Comparison of ENCODE assay signal across 1 cellular context in the genomic region with DNA sequence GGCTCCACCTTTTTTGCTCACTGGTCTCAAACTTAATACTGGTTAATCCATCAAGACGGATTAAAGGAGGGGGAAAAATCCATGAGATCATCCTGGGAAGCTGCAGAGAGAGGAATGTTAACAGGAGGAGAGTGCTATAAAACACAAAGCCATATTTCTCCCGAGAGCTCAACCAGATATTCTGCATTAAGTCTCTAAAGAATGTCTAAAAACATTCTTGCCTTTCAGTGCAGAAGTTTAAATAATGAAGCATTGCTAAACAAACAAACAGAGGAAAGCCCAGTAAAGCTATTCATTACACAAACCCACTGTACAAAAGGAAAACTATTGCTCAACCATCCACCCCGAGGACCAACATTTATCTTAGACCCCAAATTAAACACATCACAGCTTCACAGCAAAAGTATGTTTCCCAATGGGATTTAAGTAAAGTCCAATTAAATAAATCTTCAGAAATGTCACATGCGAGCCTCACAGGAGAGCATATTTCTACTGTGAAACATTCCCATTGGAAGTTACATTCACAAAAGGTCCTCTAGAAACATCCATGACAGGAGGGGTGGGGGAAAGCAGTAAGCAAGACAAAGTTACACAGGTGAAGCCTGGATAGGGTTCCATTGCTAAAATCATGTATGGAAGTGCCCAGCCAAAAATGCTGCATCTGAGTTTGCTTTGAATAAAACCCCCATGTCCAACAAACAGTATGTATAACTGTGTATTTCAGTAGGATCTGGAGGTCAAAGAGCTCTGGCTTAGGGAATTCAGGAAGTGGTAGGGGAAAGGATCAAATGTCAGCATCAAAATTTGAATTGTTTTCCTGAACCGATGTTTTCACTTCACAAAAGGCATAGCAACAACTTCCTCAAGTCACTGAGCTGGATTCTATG.
TF ChIP-seq lines count a peak whose summit lies in the region.

No MANE protein-coding gene starts in this region.

TF ChIP-seq in HEK293, 187 proteins besides CTCF, POLR2A, EP300 and RAD21 (continued from another document and continues in another):
- TF ChIP-seq, protein P1, sequence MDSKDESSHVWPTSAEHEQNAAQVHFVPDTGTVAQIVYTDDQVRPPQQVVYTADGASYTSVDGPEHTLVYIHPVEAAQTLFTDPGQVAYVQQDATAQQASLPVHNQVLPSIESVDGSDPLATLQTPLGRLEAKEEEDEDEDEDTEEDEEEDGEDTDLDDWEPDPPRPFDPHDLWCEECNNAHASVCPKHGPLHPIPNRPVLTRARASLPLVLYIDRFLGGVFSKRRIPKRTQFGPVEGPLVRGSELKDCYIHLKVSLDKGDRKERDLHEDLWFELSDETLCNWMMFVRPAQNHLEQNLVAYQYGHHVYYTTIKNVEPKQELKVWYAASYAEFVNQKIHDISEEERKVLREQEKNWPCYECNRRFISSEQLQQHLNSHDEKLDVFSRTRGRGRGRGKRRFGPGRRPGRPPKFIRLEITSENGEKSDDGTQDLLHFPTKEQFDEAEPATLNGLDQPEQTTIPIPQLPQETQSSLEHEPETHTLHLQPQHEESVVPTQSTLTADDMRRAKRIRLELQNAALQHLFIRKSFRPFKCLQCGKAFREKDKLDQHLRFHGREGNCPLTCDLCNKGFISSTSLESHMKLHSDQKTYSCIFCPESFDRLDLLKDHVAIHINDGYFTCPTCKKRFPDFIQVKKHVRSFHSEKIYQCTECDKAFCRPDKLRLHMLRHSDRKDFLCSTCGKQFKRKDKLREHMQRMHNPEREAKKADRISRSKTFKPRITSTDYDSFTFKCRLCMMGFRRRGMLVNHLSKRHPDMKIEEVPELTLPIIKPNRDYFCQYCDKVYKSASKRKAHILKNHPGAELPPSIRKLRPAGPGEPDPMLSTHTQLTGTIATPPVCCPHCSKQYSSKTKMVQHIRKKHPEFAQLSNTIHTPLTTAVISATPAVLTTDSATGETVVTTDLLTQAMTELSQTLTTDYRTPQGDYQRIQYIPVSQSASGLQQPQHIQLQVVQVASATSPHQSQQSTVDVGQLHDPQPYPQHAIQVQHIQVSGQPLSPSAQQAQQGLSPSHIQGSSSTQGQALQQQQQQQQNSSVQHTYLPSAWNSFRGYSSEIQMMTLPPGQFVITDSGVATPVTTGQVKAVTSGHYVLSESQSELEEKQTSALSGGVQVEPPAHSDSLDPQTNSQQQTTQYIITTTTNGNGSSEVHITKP (tag by site-specific recombination; IDR thresholded peaks at IDR 0.05) = peak; percentile 86
- TF ChIP-seq, protein P2, sequence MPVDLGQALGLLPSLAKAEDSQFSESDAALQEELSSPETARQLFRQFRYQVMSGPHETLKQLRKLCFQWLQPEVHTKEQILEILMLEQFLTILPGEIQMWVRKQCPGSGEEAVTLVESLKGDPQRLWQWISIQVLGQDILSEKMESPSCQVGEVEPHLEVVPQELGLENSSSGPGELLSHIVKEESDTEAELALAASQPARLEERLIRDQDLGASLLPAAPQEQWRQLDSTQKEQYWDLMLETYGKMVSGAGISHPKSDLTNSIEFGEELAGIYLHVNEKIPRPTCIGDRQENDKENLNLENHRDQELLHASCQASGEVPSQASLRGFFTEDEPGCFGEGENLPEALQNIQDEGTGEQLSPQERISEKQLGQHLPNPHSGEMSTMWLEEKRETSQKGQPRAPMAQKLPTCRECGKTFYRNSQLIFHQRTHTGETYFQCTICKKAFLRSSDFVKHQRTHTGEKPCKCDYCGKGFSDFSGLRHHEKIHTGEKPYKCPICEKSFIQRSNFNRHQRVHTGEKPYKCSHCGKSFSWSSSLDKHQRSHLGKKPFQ (tag by site-specific recombination; IDR thresholded peaks at IDR 0.05) = no peak
- 0 out of 2 replicates have a peak, but pooled peaks have one; percentile 38 for TF ChIP-seq ZNF518A (tag by site-specific recombination; conservative IDR thresholded peaks at IDR 0.05; ENCODE audit: low read depth)
- no peak for TF ChIP-seq ZNF404 (tag by site-specific recombination; IDR thresholded peaks at IDR 0.05)
- TF ChIP-seq ZSCAN18 (tag by site-specific recombination; IDR thresholded peaks at IDR 0.05) = no peak
- TF ChIP-seq ZNF157 (tag by site-specific recombination; IDR thresholded peaks at IDR 0.05) = no peak
- no peak for TF ChIP-seq ZFP3 (tag by site-specific recombination; IDR thresholded peaks at IDR 0.05; ENCODE audit: low read depth)
- TF ChIP-seq ZNF302 (tag by site-specific recombination; IDR thresholded peaks at IDR 0.05; ENCODE audit: low read depth) = no peak
- TF ChIP-seq, protein P3, sequence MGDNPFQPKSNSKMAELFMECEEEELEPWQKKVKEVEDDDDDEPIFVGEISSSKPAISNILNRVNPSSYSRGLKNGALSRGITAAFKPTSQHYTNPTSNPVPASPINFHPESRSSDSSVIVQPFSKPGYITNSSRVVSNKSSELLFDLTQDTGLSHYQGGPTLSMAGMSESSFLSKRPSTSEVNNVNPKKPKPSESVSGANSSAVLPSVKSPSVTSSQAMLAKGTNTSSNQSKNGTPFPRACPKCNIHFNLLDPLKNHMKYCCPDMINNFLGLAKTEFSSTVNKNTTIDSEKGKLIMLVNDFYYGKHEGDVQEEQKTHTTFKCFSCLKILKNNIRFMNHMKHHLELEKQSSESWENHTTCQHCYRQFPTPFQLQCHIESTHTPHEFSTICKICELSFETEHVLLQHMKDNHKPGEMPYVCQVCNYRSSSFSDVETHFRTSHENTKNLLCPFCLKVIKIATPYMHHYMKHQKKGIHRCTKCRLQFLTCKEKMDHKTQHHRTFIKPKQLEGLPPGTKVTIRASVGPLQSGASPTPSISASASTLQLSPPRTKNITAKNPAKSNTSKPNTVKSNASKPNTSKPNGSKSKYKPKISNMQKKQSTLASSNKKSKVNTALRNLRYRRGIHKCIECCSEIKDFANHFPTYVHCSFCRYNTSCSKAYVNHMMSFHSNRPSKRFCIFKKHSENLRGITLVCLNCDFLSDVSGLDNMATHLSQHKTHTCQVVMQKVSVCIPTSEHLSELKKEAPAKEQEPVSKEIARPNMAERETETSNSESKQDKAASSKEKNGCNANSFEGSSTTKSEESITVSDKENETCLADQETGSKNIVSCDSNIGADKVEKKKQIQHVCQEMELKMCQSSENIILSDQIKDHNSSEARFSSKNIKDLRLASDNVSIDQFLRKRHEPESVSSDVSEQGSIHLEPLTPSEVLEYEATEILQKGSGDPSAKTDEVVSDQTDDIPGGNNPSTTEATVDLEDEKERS (tag by site-specific recombination; IDR thresholded peaks at IDR 0.05) = no peak
- no peak for TF ChIP-seq ZNF776 (tag by site-specific recombination; IDR thresholded peaks at IDR 0.05; ENCODE audit: borderline replicate concordance)
- no peak for TF ChIP-seq ZNF548 (tag by site-specific recombination; IDR thresholded peaks at IDR 0.05)
- TF ChIP-seq ZNF426 (tag by site-specific recombination; IDR thresholded peaks at IDR 0.05) = no peak
- TF ChIP-seq ZNF416 (tag by site-specific recombination; IDR thresholded peaks at IDR 0.05) = no peak
- TF ChIP-seq ZXDB (tag by site-specific recombination; IDR thresholded peaks at IDR 0.05) = 0 out of 2 replicates have a peak, but pooled peaks have one; percentile 37
- no peak for TF ChIP-seq ZNF707 (tag by site-specific recombination; IDR thresholded peaks at IDR 0.05)
- no peak for TF ChIP-seq ZNF660 (tag by site-specific recombination; IDR thresholded peaks at IDR 0.05)
- no peak for TF ChIP-seq ZNF747 (tag by site-specific recombination; IDR thresholded peaks at IDR 0.05)
- no peak for TF ChIP-seq GFI1B (tag by site-specific recombination; IDR thresholded peaks at IDR 0.05)
- no peak for TF ChIP-seq ZNF175 (tag by site-specific recombination; IDR thresholded peaks at IDR 0.05)
- no peak for TF ChIP-seq ZNF214 (tag by site-specific recombination; IDR thresholded peaks at IDR 0.05; ENCODE audit: borderline replicate concordance)
- TF ChIP-seq HOXA7 (CRISPR knock-in tag; IDR thresholded peaks at IDR 0.05; ENCODE audit: borderline replicate concordance) = no peak
- TF ChIP-seq ZFP41 (tag by site-specific recombination; IDR thresholded peaks at IDR 0.05; ENCODE audit: borderline replicate concordance) = no peak
- TF ChIP-seq ZNF600 (tag by site-specific recombination; IDR thresholded peaks at IDR 0.05) = no peak
- TF ChIP-seq ZNF112 (tag by site-specific recombination; IDR thresholded peaks at IDR 0.05) = no peak
- no peak for TF ChIP-seq ZNF639 (tag by site-specific recombination; IDR thresholded peaks at IDR 0.05)
- TF ChIP-seq ZNF701 (tag by site-specific recombination; IDR thresholded peaks at IDR 0.05) = no peak
- no peak for TF ChIP-seq ZNF501 (tag by site-specific recombination; IDR thresholded peaks at IDR 0.05)
- no peak for TF ChIP-seq ZNF658 (tag by site-specific recombination; IDR thresholded peaks at IDR 0.05)
- TF ChIP-seq ZNF121 (tag by site-specific recombination; IDR thresholded peaks at IDR 0.05) = no peak
- no peak for TF ChIP-seq ZNF133 (tag by site-specific recombination; IDR thresholded peaks at IDR 0.05)
- no peak for TF ChIP-seq ZNF791 (tag by site-specific recombination; IDR thresholded peaks at IDR 0.05)
- TF ChIP-seq, protein P4, sequence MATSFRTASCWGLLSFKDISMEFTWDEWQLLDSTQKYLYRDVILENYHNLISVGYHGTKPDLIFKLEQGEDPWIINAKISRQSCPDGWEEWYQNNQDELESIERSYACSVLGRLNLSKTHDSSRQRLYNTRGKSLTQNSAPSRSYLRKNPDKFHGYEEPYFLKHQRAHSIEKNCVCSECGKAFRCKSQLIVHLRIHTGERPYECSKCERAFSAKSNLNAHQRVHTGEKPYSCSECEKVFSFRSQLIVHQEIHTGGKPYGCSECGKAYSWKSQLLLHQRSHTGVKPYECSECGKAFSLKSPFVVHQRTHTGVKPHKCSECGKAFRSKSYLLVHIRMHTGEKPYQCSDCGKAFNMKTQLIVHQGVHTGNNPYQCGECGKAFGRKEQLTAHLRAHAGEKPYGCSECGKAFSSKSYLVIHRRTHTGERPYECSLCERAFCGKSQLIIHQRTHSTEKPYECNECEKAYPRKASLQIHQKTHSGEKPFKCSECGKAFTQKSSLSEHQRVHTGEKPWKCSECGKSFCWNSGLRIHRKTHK (tag by site-specific recombination; IDR thresholded peaks at IDR 0.05) = no peak
- no peak for TF ChIP-seq GLIS2 (tag by site-specific recombination; IDR thresholded peaks at IDR 0.05)
- no peak for TF ChIP-seq ZNF10 (tag by site-specific recombination; IDR thresholded peaks at IDR 0.05)
- TF ChIP-seq SP2 (tag by site-specific recombination; IDR thresholded peaks at IDR 0.05) = no peak
- TF ChIP-seq ZNF558 (tag by site-specific recombination; IDR thresholded peaks at IDR 0.05) = no peak
- TF ChIP-seq TRIM28 (IDR thresholded peaks at IDR 0.05; ENCODE audit: borderline replicate concordance, low read length) = no peak
- TF ChIP-seq, protein P5, sequence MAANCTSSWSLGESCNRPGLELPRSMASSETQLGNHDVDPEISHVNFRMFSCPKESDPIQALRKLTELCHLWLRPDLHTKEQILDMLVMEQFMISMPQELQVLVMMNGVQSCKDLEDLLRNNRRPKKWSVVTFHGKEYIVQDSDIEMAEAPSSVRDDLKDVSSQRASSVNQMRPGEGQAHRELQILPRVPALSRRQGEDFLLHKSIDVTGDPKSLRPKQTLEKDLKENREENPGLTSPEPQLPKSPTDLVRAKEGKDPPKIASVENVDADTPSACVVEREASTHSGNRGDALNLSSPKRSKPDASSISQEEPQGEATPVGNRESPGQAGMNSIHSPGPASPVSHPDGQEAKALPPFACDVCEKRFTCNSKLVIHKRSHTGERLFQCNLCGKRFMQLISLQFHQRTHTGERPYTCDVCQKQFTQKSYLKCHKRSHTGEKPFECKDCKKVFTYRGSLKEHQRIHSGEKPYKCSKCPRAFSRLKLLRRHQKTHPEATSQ (tag by site-specific recombination; IDR thresholded peaks at IDR 0.05) = no peak
- no peak for TF ChIP-seq ZNF114 (tag by site-specific recombination; IDR thresholded peaks at IDR 0.05)
